Comparison of ENCODE assay signal across 12 cellular contexts in the genomic region with DNA sequence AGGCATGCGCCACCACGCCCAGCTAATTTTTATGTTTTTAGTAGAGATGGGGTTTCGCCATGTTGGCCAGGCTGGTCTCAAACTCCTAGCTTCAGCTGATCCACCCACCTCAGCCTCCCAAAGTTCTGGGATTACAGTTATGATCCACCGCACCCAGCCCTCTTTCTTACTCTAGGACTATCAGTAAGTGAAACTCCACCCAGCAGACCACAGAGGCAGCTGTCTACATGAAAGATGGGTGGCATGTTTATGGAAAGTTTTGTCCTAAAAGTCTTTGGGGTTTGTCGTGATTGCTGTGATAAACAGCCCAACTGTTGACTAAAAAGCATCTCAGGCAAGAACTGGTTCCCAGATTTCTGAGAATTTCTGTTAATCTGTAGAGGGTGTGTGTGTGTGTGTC. TPM values are rescaled to one million over a fixed set of nuclear protein-coding genes. Genes with fewer than 3 reads are reported as not detected.
DNase-seq lines count a peak whose midpoint lies in the region; ATAC-seq and TF ChIP-seq lines count a peak whose summit lies in the region.
"Had no signal": no experiment of that assay in that cellular context is flagged by ENCODE, and none has a peak within 500 bp of the region (broad histone marks: within the 10 kb centered on the region; RNA-seq: fewer than 3 reads in every experiment).

No MANE protein-coding gene starts in this region.

- H3K4me1 ChIP-seq in left lung, result peaks cover 29 to 90% of the 10 kb centered on the region in 2 donors
- H3K4me1 ChIP-seq in thyroid gland, result peaks cover 36 to 58% of the 10 kb centered on the region in 2 donors

- no peak for TF ChIP-seq POLR2A in thyroid gland (IDR thresholded peaks at IDR 0.05)

- ATAC-seq in left lung, result no peak

- CTCF ChIA-PET in activated CD4-positive, alpha-beta memory T cell treated with anti-CD3 and anti-CD28 coated beads, Interleukin-2, amount 10 ng/mL, durations not matched to agents 7 days and 5 days (lab: Charles Lee), result interaction anchor here (1.1 to 2.9 kb wide), 4 partner anchors 10 to 104 kb away, joined by 3 to 15 read pairs (median 6); a partner anchor contains a TSS

- TF ChIP-seq CTCF in left lung (IDR thresholded peaks at IDR 0.05) (no peak), thyroid gland (IDR thresholded peaks at IDR 0.05) (no peak)

- POLR2A ChIA-PET in activated CD4-positive, alpha-beta memory T cell treated with anti-CD3 and anti-CD28 coated beads, Interleukin-2, amount 10 ng/mL, durations not matched to agents 7 days and 5 days (lab: Charles Lee), result interaction anchor here (0.9 to 16.3 kb wide), 5 partner anchors 9 to 82 kb away, joined by 3 to 305 read pairs (median 4); a partner anchor contains a TSS

- H3K4me3 Mint-ChIP-seq in activated CD4-positive, alpha-beta memory T cell treated with anti-CD3 and anti-CD28 coated beads, Interleukin-2, amount 10 ng/mL, durations not matched to agents 7 days and 5 days, result peak overlapping the region; percentile 65
- H3K4me3 Mint-ChIP-seq: neural crest cell had no signal

- H3K36me3 ChIP-seq in left lung (peaks cover 1 to 11% of the 10 kb centered on the region in 2 donors), thyroid gland (no peaks in the 10 kb centered on the region)

- no peaks in the 10 kb centered on the region for H3K9me3 ChIP-seq in left lung
- H3K9me3 ChIP-seq in thyroid gland, result no peaks in the 10 kb centered on the region

- intact Hi-C loops in left lung (cut with DNase I), result no loop called here
- intact Hi-C loops in thyroid gland (cut with DNase I), result no loop called here

- H3K9me3 Mint-ChIP-seq in activated CD4-positive, alpha-beta memory T cell treated with anti-CD3 and anti-CD28 coated beads, Interleukin-2, amount 10 ng/mL, durations not matched to agents 7 days and 5 days, result no peaks in the 10 kb centered on the region
- H3K9me3 Mint-ChIP-seq: neural crest cell had no signal

- H3K27ac ChIP-seq in left lung, result peak overlapping the region; percentile 33 to 92
- peak overlapping the region; percentile 16 for H3K27ac ChIP-seq in substantia nigra (ENCODE audit: low read depth, low read length, poor library complexity, severe bottlenecking)
- H3K27ac ChIP-seq in thyroid gland, result peak overlapping the region in 1 of 3 donors; percentile 33

- peak; percentile 32 for DNase-seq in activated T-cell treated with anti-CD3 and anti-CD28 coated beads, Interleukin-2, amount 50 U/mL, for 1 hour
- DNase-seq in activated T-cell treated with anti-CD3 and anti-CD28 coated beads for 4 hours, result no peak
- peak; percentile 42 for DNase-seq in activated CD4-positive, alpha-beta memory T cell treated with anti-CD3 and anti-CD28 coated beads, Interleukin-2, amount 10 ng/mL, durations not matched to agents 7 days and 5 days
- DNase-seq in left lung, result no peak
- DNase-seq in substantia nigra (lab: John Stamatoyannopoulos, UW), result no peak
- DNase-seq in thyroid gland, result no peak
- DNase-seq in cerebellum (ENCODE audit: low spot score), result no peak
- no peak for DNase-seq in NCI-H2196 treated with DMSO at 0.1 percent for 48 hours (lab: John Stamatoyannopoulos, UW; ENCODE audit: unreplicated experiment)
- DNase-seq: amniotic stem cell, NCI-H345 had no signal

- H3K4me3 ChIP-seq in left lung (no peak overlapping the region), thyroid gland (replicated peaks in 1 of 3) (no peak overlapping the region)

- H3K36me3 Mint-ChIP-seq in activated CD4-positive, alpha-beta memory T cell treated with anti-CD3 and anti-CD28 coated beads, Interleukin-2, amount 10 ng/mL, durations not matched to agents 7 days and 5 days (ENCODE audit: low read depth), result peaks cover 68% of the 10 kb centered on the region

- H3K27me3 Mint-ChIP-seq in activated CD4-positive, alpha-beta memory T cell treated with anti-CD3 and anti-CD28 coated beads, Interleukin-2, amount 10 ng/mL, durations not matched to agents 7 days and 5 days, result no peaks in the 10 kb centered on the region

- H3K27me3 ChIP-seq in left lung (no peaks in the 10 kb centered on the region), thyroid gland (no peaks in the 10 kb centered on the region)

- peaks cover 73% of the 10 kb centered on the region for H3K4me1 Mint-ChIP-seq in activated CD4-positive, alpha-beta memory T cell treated with anti-CD3 and anti-CD28 coated beads, Interleukin-2, amount 10 ng/mL, durations not matched to agents 7 days and 5 days

- WGBS in thyroid gland, 2 donors, result 86 to 91% methylated on average over 5 of the region's 5 CpGs

- H3K27ac Mint-ChIP-seq in activated CD4-positive, alpha-beta memory T cell treated with anti-CD3 and anti-CD28 coated beads, Interleukin-2, amount 10 ng/mL, durations not matched to agents 7 days and 5 days, result peak overlapping the region; percentile 88

RNA-seq across cellular contexts. Expression of a gene that starts 10.9 kb away (rescaled TPM):
- 100 to 1,000 TPM; 179 to 182 TPM for total RNA-seq in activated CD4-positive, alpha-beta memory T cell treated with anti-CD3 and anti-CD28 coated beads, Interleukin-2, amount 10 ng/mL, durations not matched to agents 7 days and 5 days
- 100 to 1,000 TPM; 179 to 184 TPM for total RNA-seq in left lung
- 100 to 1,000 TPM in 2 of 4 donors, 10 to 100 TPM in 2; 65.2 to 146 (median 98.2) TPM for total RNA-seq in thyroid gland
- 43.7 TPM for total RNA-seq in cerebellum

RNA-seq across cellular contexts. Expression of a gene that starts 15.5 kb away (rescaled TPM):
- total RNA-seq in activated CD4-positive, alpha-beta memory T cell treated with anti-CD3 and anti-CD28 coated beads, Interleukin-2, amount 10 ng/mL, durations not matched to agents 7 days and 5 days, result 10 to 100 TPM; 93.1 to 96.9 TPM
- total RNA-seq in left lung (10 to 100 TPM; 61.3 to 62.2 TPM), thyroid gland (10 to 100 TPM; 57.4 to 77.9 (median 64.3) TPM), cerebellum (82.3 TPM)

RNA-seq across cellular contexts. Expression of a gene that starts 26.8 kb away (rescaled TPM):
- total RNA-seq in activated CD4-positive, alpha-beta memory T cell treated with anti-CD3 and anti-CD28 coated beads, Interleukin-2, amount 10 ng/mL, durations not matched to agents 7 days and 5 days, result not detected
- under 1 TPM; 0.18 to 0.26 TPM for total RNA-seq in left lung
- total RNA-seq in thyroid gland, result under 1 TPM in 1 of 4 donors, not detected in 3; 0.21 TPM
- not detected for total RNA-seq in cerebellum
- total RNA-seq: T-helper 1 cell treated with Interleukin-12 subunit alpha and Interleukin-12 subunit beta and Interleukin-4 antibody, amounts not matched to agents 30 ng/mL and 1 ng/mL, for 36 hours had no signal

RNA-seq across cellular contexts. Expression of a gene that starts 43.5 kb away (rescaled TPM):
- total RNA-seq in activated CD4-positive, alpha-beta memory T cell treated with anti-CD3 and anti-CD28 coated beads, Interleukin-2, amount 10 ng/mL, durations not matched to agents 7 days and 5 days, result 10 to 100 TPM; 57.4 to 58.0 TPM
- total RNA-seq in left lung, result 10 to 100 TPM; 38.4 to 40.8 TPM
- total RNA-seq in thyroid gland, result 10 to 100 TPM; 44.3 to 53.2 (median 50.3) TPM
- total RNA-seq in cerebellum, result 33.7 TPM

Comparison
In these comparisons a context has a peak if more than half of its experiments do, and no peak if none do; other contexts are left out.
1. DNase-seq: peak in activated T-cell treated with anti-CD3 and anti-CD28 coated beads, Interleukin-2, amount 50 U/mL, for 1 hour (single experiment) and activated CD4-positive, alpha-beta memory T cell treated with anti-CD3 and anti-CD28 coated beads, Interleukin-2, amount 10 ng/mL, durations not matched to agents 7 days and 5 days (single experiment); none in activated T-cell treated with anti-CD3 and anti-CD28 coated beads for 4 hours (single experiment), left lung (0 of 2), substantia nigra (0 of 49), thyroid gland (0 of 2), cerebellum (single experiment) and NCI-H2196 treated with DMSO at 0.1 percent for 48 hours (single experiment).